Comparison of ENCODE assay signal across 12 cellular contexts in the genomic region with DNA sequence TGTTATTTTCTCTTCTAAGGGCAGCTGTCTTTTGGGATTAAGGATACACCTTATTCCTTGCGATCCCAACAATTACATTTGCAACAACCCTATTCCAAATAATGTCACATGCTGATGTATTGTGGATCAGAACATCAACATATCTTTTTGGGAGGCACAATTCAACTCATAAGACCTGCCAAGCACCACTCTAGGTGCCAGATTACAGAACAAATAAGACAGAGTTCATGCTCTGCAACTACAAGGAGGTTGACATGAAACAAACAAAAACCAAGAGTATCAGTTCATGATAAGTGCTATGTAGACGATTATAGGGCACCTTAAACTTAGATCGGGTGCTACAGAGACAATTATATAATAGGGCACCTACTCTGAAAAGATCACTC.
DNase-seq lines count a peak whose midpoint lies in the region; ATAC-seq, FAIRE-seq and TF ChIP-seq lines count a peak whose summit lies in the region.
"Had no signal": no experiment of that assay in that cellular context is flagged by ENCODE, and none has a peak within 500 bp of the region (broad histone marks: within the 10 kb centered on the region; RNA-seq: fewer than 3 reads in every experiment).

No MANE protein-coding gene starts in this region.

- no peak for FAIRE-seq in HepG2 (lab: Jason Lieb, UNC)
- FAIRE-seq in GM19239 (lab: Jason Lieb, UNC) = no peak
- FAIRE-seq: keratinocyte had no signal

- H4K20me1 ChIP-seq in HepG2 (ENCODE audit: insufficient read depth, low read length) = no peaks in the 10 kb centered on the region

- in situ Hi-C loops in HepG2 (cut with HindIII; ENCODE audit: extremely low pct_ligation_motif_present, low pct_unique_long_range_greater_than_20kb) = no loop called here

- 43% methylated on average over 3 of the region's 3 CpGs for WGBS in liver
- WGBS in HepG2 (ENCODE audit: low lambda C conversion rate) = 40% methylated on average over 3 of the region's 3 CpGs

- peak overlapping the region in 1 of 2 donors; percentile 82 for H3K9ac ChIP-seq in liver (ENCODE audit: low read depth in 1 of 2, low read length in 2 of 2)
- no peak overlapping the region for H3K9ac ChIP-seq in HepG2 (ENCODE audit: insufficient read depth, low read depth, low read length)

- no peak overlapping the region for H3K4me2 ChIP-seq in HepG2 (ENCODE audit: low read depth, low read length)

- DNase-seq in HepG2 (ENCODE audit: low spot score) = no peak
- peak; percentile 60 for DNase-seq in NCI-H510A treated with DMSO at 0.1 percent for 48 hours (lab: John Stamatoyannopoulos, UW)
- DNase-seq in left lobe of liver (ENCODE audit: low spot score) = no peak
- DNase-seq in vagina (ENCODE audit: extremely low spot score in 2 of 2) = no peak
- no peak for DNase-seq in activated CD8-positive, alpha-beta memory T cell treated with anti-CD3 and anti-CD28 coated beads, Interleukin-2, amount 50 U/mL, for 48 hours
- DNase-seq in GM19239 (ENCODE audit: insufficient read length, low spot score) = no peak
- DNase-seq: activated CD4-positive, CD25-positive, alpha-beta regulatory T cell; MM.1S; NCI-H2171 treated with DMSO at 0.1 percent for 48 hours had no signal

- POLR2A ChIA-PET in HepG2 (lab: Yijun Ruan, JAX) = no interaction called here

- H2AFZ ChIP-seq in HepG2 (ENCODE audit: low read length) = no peak overlapping the region

- CTCF ChIA-PET in HepG2 (lab: Yijun Ruan, JAX; ENCODE audit: low intra/inter-chr PET ratio, low total read pairs) = no interaction called here

- intact Hi-C loops in HepG2 (cut with micrococcal nuclease; ENCODE audit: unreplicated experiment) = no loop called here
- intact Hi-C loops in vagina (cut with DNase I) = no loop called here

- H3K27ac ChIP-seq in liver (ENCODE audit: low read depth in 1 of 2, low read length in 2 of 2) (peak overlapping the region; percentile 77 to 89), HepG2 (ENCODE audit: extremely low read length, insufficient read depth, low read length) (no peak overlapping the region), vagina (peak overlapping the region; percentile 46)

- no peaks in the 10 kb centered on the region for H3K36me3 ChIP-seq in liver (ENCODE audit: control insufficient read depth in 4 of 4, insufficient read depth in 3 of 4, low read depth in 1 of 4, low read length in 3 of 4)
- H3K36me3 ChIP-seq in HepG2 (replicated peaks in 1 of 2; ENCODE audit: control insufficient read depth in 1 of 2, insufficient read depth in 2 of 2, low read length in 2 of 2) = no peaks in the 10 kb centered on the region
- no peaks in the 10 kb centered on the region for H3K36me3 ChIP-seq in vagina

- H3K9me3 ChIP-seq in liver (ENCODE audit: control insufficient read depth in 4 of 4, low read length in 3 of 4) (no peaks in the 10 kb centered on the region), HepG2 (ENCODE audit: low read length) (no peaks in the 10 kb centered on the region), vagina (no peaks in the 10 kb centered on the region)

- H3K4me1 ChIP-seq in liver (ENCODE audit: control insufficient read depth in 4 of 4, insufficient read depth in 4 of 4, low read length in 3 of 4) = peaks cover 6 to 47% (median 21%) of the 10 kb centered on the region in 4 donors
- H3K4me1 ChIP-seq in HepG2 (ENCODE audit: insufficient read depth, low read length) = peaks cover 17% of the 10 kb centered on the region
- peaks cover 36% of the 10 kb centered on the region for H3K4me1 ChIP-seq in vagina

- TF ChIP-seq POLR2A in HepG2 (IDR thresholded peaks at IDR 0.05; ENCODE audit: insufficient read depth in 1 of 2, low read depth in 2 of 2, low read length in 2 of 2) (no peak), vagina (IDR thresholded peaks at IDR 0.05) (no peak)

- TF ChIP-seq CTCF in liver (IDR thresholded peaks at IDR 0.05; ENCODE audit: low read depth, low read length, missing input control) = no peak
- TF ChIP-seq CTCF in HepG2 (CRISPR knock-in tag; IDR thresholded peaks at IDR 0.05) = no peak
- TF ChIP-seq CTCF in vagina (IDR thresholded peaks at IDR 0.05) = no peak

- no peaks in the 10 kb centered on the region for H3K27me3 ChIP-seq in liver (ENCODE audit: control insufficient read depth in 4 of 4, insufficient read depth in 4 of 4, low read length in 3 of 4)
- peaks cover 0 to 9% of the 10 kb centered on the region in 2 experiments; a peak in 1 of 5 replicates for H3K27me3 ChIP-seq in HepG2 (ENCODE audit: control insufficient read depth in 1 of 2, insufficient read depth in 2 of 2, low read length in 2 of 2)
- no peaks in the 10 kb centered on the region for H3K27me3 ChIP-seq in vagina

- ATAC-seq in HepG2 (no peak), left lobe of liver (peak; percentile 46), HG02798 (IDR thresholded peaks at IDR 0.05; ENCODE audit: poor library complexity, unreplicated experiment) (no peak)

- H3K4me3 ChIP-seq in liver (ENCODE audit: low read depth in 1 of 3, low read length in 3 of 3) (peak overlapping the region in 2 of 3 donors; percentile 7 to 17), HepG2 (replicated peaks in 1 of 3; ENCODE audit: insufficient read depth in 1 of 3, low read depth in 2 of 3, low read length in 3 of 3) (no peak overlapping the region), vagina (no peak overlapping the region)

- no peaks in the 10 kb centered on the region for H3K79me2 ChIP-seq in HepG2 (ENCODE audit: insufficient read depth, low read length)

- TF ChIP-seq RAD21 in liver (IDR thresholded peaks at IDR 0.05) = no peak
- TF ChIP-seq RAD21 in HepG2 (CRISPR knock-in tag; IDR thresholded peaks at IDR 0.05) = no peak

- BruUV-seq in HepG2 (replicated peaks; lab: Mats Ljungman, UMichigan) = no TSS peak

- no peak for TF ChIP-seq EP300 in HepG2 (IDR thresholded peaks at IDR 0.05; ENCODE audit: low read depth in 2 of 2, low read length in 2 of 2)
- TF ChIP-seq EP300 in HepG2 (CRISPR knock-in tag; IDR thresholded peaks at IDR 0.05; ENCODE audit: borderline replicate concordance) = no peak

TF ChIP-seq in liver, 16 proteins besides CTCF, POLR2A, EP300 and RAD21 (continues in another document):
- TF ChIP-seq, protein P1, sequence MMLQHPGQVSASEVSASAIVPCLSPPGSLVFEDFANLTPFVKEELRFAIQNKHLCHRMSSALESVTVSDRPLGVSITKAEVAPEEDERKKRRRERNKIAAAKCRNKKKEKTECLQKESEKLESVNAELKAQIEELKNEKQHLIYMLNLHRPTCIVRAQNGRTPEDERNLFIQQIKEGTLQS (IDR thresholded peaks at IDR 0.05) = no peak
- TF ChIP-seq, protein P2, sequence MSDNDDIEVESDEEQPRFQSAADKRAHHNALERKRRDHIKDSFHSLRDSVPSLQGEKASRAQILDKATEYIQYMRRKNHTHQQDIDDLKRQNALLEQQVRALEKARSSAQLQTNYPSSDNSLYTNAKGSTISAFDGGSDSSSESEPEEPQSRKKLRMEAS (IDR thresholded peaks at IDR 0.05) = no peak
- peak; percentile 34 to 49 for TF ChIP-seq HNF4A (conservative IDR thresholded peaks at IDR 0.05)
- TF ChIP-seq FOXA1 (IDR thresholded peaks at IDR 0.05) = no peak
- TF ChIP-seq NR2F2 (IDR thresholded peaks at IDR 0.05) = no peak
- no peak for TF ChIP-seq YY1 (IDR thresholded peaks at IDR 0.05)
- TF ChIP-seq GABPA (IDR thresholded peaks at IDR 0.05 in 1 of 2, conservative IDR thresholded peaks at IDR 0.05 in 1 of 2) = no peak
- TF ChIP-seq TAF1 (conservative IDR thresholded peaks at IDR 0.05) = no peak
- no peak for TF ChIP-seq EGR1 (IDR thresholded peaks at IDR 0.05; ENCODE audit: low read depth in 2 of 2)

TF ChIP-seq in HepG2, 621 proteins besides CTCF, POLR2A, EP300 and RAD21:
- TF ChIP-seq KDM1A (CRISPR knock-in tag; IDR thresholded peaks at IDR 0.05) (no peak), ZMAT3 (CRISPR knock-in tag; conservative IDR thresholded peaks at IDR 0.05) (no peak), PHF5A (CRISPR knock-in tag; IDR thresholded peaks at IDR 0.05; ENCODE audit: low read depth, unreplicated experiment) (no peak)
TF ChIP-seq in HepG2: peak in this region for 0.

Comparison
In these comparisons a context has a peak if more than half of its experiments do, and no peak if none do; other contexts are left out.
1. H3K4me3 ChIP-seq: peak in liver (2 of 3); none in HepG2 (0 of 3) and vagina (0 of 2).